In the genomic region with DNA sequence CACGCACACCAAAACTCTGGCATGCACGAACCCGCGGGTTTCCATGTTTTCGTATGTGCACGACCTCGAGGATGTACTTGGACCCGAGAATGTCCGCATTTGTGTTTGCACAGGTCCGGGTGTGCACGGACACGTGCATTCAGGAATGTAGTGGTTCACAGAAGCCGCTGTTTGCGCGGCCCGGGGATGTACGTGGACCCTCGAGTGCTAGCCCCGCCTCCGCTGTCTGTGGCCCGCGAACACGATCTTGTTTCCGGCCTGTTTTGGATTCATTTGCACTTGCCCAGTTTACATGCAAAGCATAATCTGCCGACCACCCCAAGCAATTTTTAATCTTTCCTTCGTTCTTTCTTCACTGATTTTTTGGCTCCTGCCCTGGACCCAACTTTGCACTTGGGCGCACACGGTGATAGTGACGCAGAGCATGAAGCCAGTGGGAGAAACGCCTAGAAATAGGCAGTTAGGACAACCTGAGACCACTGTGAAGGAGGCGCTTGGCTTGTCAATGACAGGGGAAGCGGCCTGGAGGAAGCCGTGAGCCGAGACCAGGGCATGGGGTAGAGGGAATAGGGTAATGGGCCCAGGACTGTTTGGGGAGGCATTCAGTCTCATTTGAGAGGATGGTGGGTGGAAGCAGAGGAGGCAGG, we compare ENCODE assay signal across 8 cellular contexts.
DNase-seq lines count a peak whose midpoint lies in the region; ATAC-seq lines count a peak whose summit lies in the region.

No MANE protein-coding gene starts in this region.

- no peaks in the 10 kb centered on the region for H3K36me3 ChIP-seq in muscle layer of duodenum (ENCODE audit: control insufficient read depth in 1 of 2, insufficient read depth in 2 of 2, low read length in 2 of 2)

- no peak for ATAC-seq in stimulated activated naive CD8-positive, alpha-beta T cell treated with anti-CD3 and anti-CD28 coated beads, Interleukin-15, Interleukin-2, amounts not matched to agents 100 U/mL and 50 U/mL, for 24 hours
- no peak for ATAC-seq in central memory CD8-positive, alpha-beta T cell (replicated peaks; ENCODE audit: extremely low read depth, poor library complexity, severe bottlenecking)
- ATAC-seq in GM19023 (IDR thresholded peaks at IDR 0.05; ENCODE audit: unreplicated experiment) = no peak
- ATAC-seq in HG03442 (IDR thresholded peaks at IDR 0.05; ENCODE audit: unreplicated experiment) = no peak

- H3K4me3 ChIP-seq in muscle layer of duodenum (ENCODE audit: low read depth in 1 of 2, low read length in 2 of 2) = peak overlapping the region; percentile 58 to 68

- H3K27me3 ChIP-seq in muscle layer of duodenum (ENCODE audit: low read depth, low read length) = no peaks in the 10 kb centered on the region

- DNase-seq in stimulated activated naive CD8-positive, alpha-beta T cell treated with anti-CD3 and anti-CD28 coated beads, Interleukin-15, Interleukin-2, amounts not matched to agents 100 U/mL and 50 U/mL, for 24 hours = no peak
- DNase-seq in central memory CD8-positive, alpha-beta T cell (ENCODE audit: low spot score in 2 of 2) = no peak
- DNase-seq in NCI-H82 treated with DMSO at 0.1 percent for 48 hours (lab: John Stamatoyannopoulos, UW; ENCODE audit: unreplicated experiment) (no peak), AG20443 (ENCODE audit: low spot score) (no peak)

- no peaks in the 10 kb centered on the region for H3K9me3 ChIP-seq in muscle layer of duodenum (ENCODE audit: control insufficient read depth in 1 of 2, low read length in 2 of 2)

- peak overlapping the region; percentile 82 for H3K27ac Mint-ChIP-seq in stimulated activated naive CD8-positive, alpha-beta T cell treated with anti-CD3 and anti-CD28 coated beads, Interleukin-15, Interleukin-2, amounts not matched to agents 100 ng/mL and 50 ng/mL, for 24 hours
- H3K27ac Mint-ChIP-seq in central memory CD8-positive, alpha-beta T cell (ENCODE audit: low read depth) = peak overlapping the region; percentile 85

- peak overlapping the region; percentile 67 for H3K4me3 Mint-ChIP-seq in stimulated activated naive CD8-positive, alpha-beta T cell treated with anti-CD3 and anti-CD28 coated beads, Interleukin-15, Interleukin-2, amounts not matched to agents 100 ng/mL and 50 ng/mL, for 24 hours
- H3K4me3 Mint-ChIP-seq in central memory CD8-positive, alpha-beta T cell = peak overlapping the region; percentile 70

- peak overlapping the region; percentile 77 for H3K27ac ChIP-seq in muscle layer of duodenum (ENCODE audit: low read length)

- no peaks in the 10 kb centered on the region for H3K36me3 Mint-ChIP-seq in stimulated activated naive CD8-positive, alpha-beta T cell treated with anti-CD3 and anti-CD28 coated beads, Interleukin-15, Interleukin-2, amounts not matched to agents 100 ng/mL and 50 ng/mL, for 24 hours (ENCODE audit: low read depth)
- peaks cover 12% of the 10 kb centered on the region for H3K36me3 Mint-ChIP-seq in central memory CD8-positive, alpha-beta T cell (ENCODE audit: insufficient read depth)

- H3K4me1 Mint-ChIP-seq in stimulated activated naive CD8-positive, alpha-beta T cell treated with anti-CD3 and anti-CD28 coated beads, Interleukin-15, Interleukin-2, amounts not matched to agents 100 ng/mL and 50 ng/mL, for 24 hours (ENCODE audit: low read depth) = peaks cover 37% of the 10 kb centered on the region
- peaks cover 7% of the 10 kb centered on the region for H3K4me1 Mint-ChIP-seq in central memory CD8-positive, alpha-beta T cell

- H3K9me3 Mint-ChIP-seq in stimulated activated naive CD8-positive, alpha-beta T cell treated with anti-CD3 and anti-CD28 coated beads, Interleukin-15, Interleukin-2, amounts not matched to agents 100 ng/mL and 50 ng/mL, for 24 hours = peaks cover 3% of the 10 kb centered on the region
- peaks cover 4% of the 10 kb centered on the region for H3K9me3 Mint-ChIP-seq in central memory CD8-positive, alpha-beta T cell

- H3K4me1 ChIP-seq in muscle layer of duodenum (ENCODE audit: control insufficient read depth in 1 of 2, insufficient read depth in 2 of 2, low read length in 2 of 2) = peaks cover 17 to 20% of the 10 kb centered on the region in 2 donors

- H3K27me3 Mint-ChIP-seq in stimulated activated naive CD8-positive, alpha-beta T cell treated with anti-CD3 and anti-CD28 coated beads, Interleukin-15, Interleukin-2, amounts not matched to agents 100 ng/mL and 50 ng/mL, for 24 hours = no peaks in the 10 kb centered on the region
- no peaks in the 10 kb centered on the region for H3K27me3 Mint-ChIP-seq in central memory CD8-positive, alpha-beta T cell
